Comparison of ENCODE assay signal across 1 cellular context in genomic region chr18:34787931-34788532, GRCh38.
A peak's percentile ranks its signal among the peaks of the same experiment; 100 is the strongest.
TF ChIP-seq lines count a peak whose summit lies in the region.

No MANE protein-coding gene starts in this region.

TF ChIP-seq in GM12878, 131 proteins besides CTCF, POLR2A, EP300 and RAD21 (continued from another document):
- TF ChIP-seq ZNF592 (IDR thresholded peaks at IDR 0.05) (0 out of 2 replicates have a peak, but pooled peaks have one; percentile 13), YY1 (IDR thresholded peaks at IDR 0.05; ENCODE audit: low read depth, low read length) (0 out of 2 replicates have a peak, but pooled peaks have one; percentile 44)
